13 cellular contexts compared by ENCODE assay signal in the genomic region with DNA sequence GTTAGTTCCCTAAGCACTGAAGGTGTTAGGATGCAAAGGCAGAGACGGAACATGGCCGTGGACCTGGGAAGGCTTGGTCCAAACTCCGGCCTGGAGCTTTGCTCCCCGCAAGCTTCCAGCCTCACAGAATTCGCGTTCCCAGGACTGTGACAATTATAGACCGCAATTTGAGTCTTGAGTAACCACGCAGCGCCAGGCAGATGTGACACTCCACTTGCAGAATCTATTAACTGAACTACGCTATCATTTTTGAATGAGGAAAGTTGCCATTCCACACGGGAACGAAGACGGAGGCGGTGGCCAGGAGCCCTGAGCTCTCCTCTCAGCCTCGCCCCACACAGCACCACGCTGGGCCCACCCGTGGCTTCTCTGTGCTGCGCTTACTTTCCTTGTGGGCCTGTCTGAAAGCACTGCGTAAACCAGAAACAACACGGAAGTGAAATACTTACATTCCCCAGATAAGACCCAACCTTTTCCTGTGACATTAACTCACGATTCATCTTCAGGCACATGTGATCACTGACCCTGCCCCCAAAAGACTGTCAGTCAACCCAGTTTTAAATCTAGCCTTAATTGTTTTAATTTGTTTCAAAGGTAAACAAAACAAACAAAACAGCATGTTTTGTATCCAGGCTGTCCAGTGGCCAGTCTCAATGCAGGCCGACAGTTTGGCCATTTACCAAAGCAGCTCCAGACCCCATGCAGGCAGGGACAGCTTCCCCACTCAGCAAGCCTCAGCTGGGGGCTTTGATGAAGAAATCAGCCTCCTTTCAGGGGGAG. TPM values are rescaled to one million over a fixed set of nuclear protein-coding genes. Genes with fewer than 3 reads are reported as not detected.
DNase-seq lines count a peak whose midpoint lies in the region; ATAC-seq and TF ChIP-seq lines count a peak whose summit lies in the region.
"Had no signal": no experiment of that assay in that cellular context is flagged by ENCODE, and none has a peak within 500 bp of the region (broad histone marks: within the 10 kb centered on the region; RNA-seq: fewer than 3 reads in every experiment).

No MANE protein-coding gene starts in this region.

- no peak overlapping the region for H3K9ac ChIP-seq in neural cell (ENCODE audit: low read length)

- peak overlapping the region; percentile 95 for H3K27ac Mint-ChIP-seq in HFFc6
- H3K27ac Mint-ChIP-seq: naive thymus-derived CD8-positive, alpha-beta T cell had no signal

- CTCF ChIA-PET in AG04450 (lab: Charles Lee), result interaction anchor here (2.6 kb wide), 1 partner anchor 18 kb away, joined by 5 read pairs; no protein-coding TSS in a partner anchor

- no peak for TF ChIP-seq CTCF in AG04450 (IDR thresholded peaks at IDR 0.05; ENCODE audit: low read depth, low read length)
- no peak for TF ChIP-seq CTCF in HFFc6 (IDR thresholded peaks at IDR 0.05)
- no peak for TF ChIP-seq CTCF in cardiac fibroblast (IDR thresholded peaks at IDR 0.05; ENCODE audit: low read depth, low read length)
- no peak for TF ChIP-seq CTCF in neural cell (IDR thresholded peaks at IDR 0.05; ENCODE audit: poor library complexity, severe bottlenecking)

- no peaks in the 10 kb centered on the region for H3K9me2 ChIP-seq in neural cell (ENCODE audit: insufficient read depth, low read length)

- no peak overlapping the region for H2AFZ ChIP-seq in neural cell (ENCODE audit: low read depth, low read length)

- DNase-seq in AG04450 (ENCODE audit: low read depth, low spot score), result no peak
- DNase-seq in HFFc6, result no peak
- DNase-seq in cardiac fibroblast (ENCODE audit: low read depth in 2 of 2), result peak; percentile 70 to 79
- no peak for DNase-seq in HuH-7 (ENCODE audit: low spot score)
- DNase-seq in RPMI8226, result no peak
- no peak for DNase-seq in NCI-H1694 treated with DMSO at 0.1 percent for 48 hours (lab: John Stamatoyannopoulos, UW)
- DNase-seq: NCI-H1092 treated with DMSO at 0.1 percent for 48 hours, SHP77 treated with DMSO at 0.1 percent for 48 hours had no signal

- H3F3A ChIP-seq in neural cell (ENCODE audit: insufficient read depth, low read length, poor library complexity, severe bottlenecking), result no peaks in the 10 kb centered on the region

- peaks cover 8% of the 10 kb centered on the region for H3K9me3 Mint-ChIP-seq in HFFc6
- H3K9me3 Mint-ChIP-seq: naive thymus-derived CD8-positive, alpha-beta T cell had no signal

- H3K4me3 ChIP-seq in AG04450 (ENCODE audit: low read depth, low read length), result no peak overlapping the region
- no peak overlapping the region for H3K4me3 ChIP-seq in cardiac fibroblast (replicated peaks in 1 of 2; ENCODE audit: low read depth in 2 of 2, low read length in 2 of 2)
- no peak overlapping the region for H3K4me3 ChIP-seq in neural cell (ENCODE audit: low read length)
- H3K4me3 ChIP-seq: cardiac muscle cell, esophagus muscularis mucosa had no signal

- H4K20me1 ChIP-seq in neural cell (ENCODE audit: insufficient read depth), result no peaks in the 10 kb centered on the region

- H3K36me3 ChIP-seq in neural cell (ENCODE audit: insufficient read depth, low read length), result no peaks in the 10 kb centered on the region
- H3K36me3 ChIP-seq: cardiac muscle cell, esophagus muscularis mucosa had no signal

- no peaks in the 10 kb centered on the region for H3K79me2 ChIP-seq in neural cell (replicated peaks; ENCODE audit: insufficient read depth, low read length)

- no peak for ATAC-seq in GM19395 (IDR thresholded peaks at IDR 0.05; ENCODE audit: unreplicated experiment)
- ATAC-seq: naive thymus-derived CD8-positive, alpha-beta T cell had no signal

- H3K36me3 Mint-ChIP-seq in HFFc6 (ENCODE audit: low read depth), result 0 out of 2 replicates have a peak, but pooled peaks cover 7% of the 10 kb centered on the region
- H3K36me3 Mint-ChIP-seq: naive thymus-derived CD8-positive, alpha-beta T cell had no signal

- no peak for TF ChIP-seq EP300 in neural cell (conservative IDR thresholded peaks at IDR 0.05; ENCODE audit: poor library complexity, severe bottlenecking)

- peak overlapping the region; percentile 80 for H3K4me3 Mint-ChIP-seq in HFFc6
- H3K4me3 Mint-ChIP-seq: naive thymus-derived CD8-positive, alpha-beta T cell had no signal

- H3K4me1 Mint-ChIP-seq in HFFc6 (ENCODE audit: low read depth), result peaks cover 72% of the 10 kb centered on the region

- H3K27ac ChIP-seq in AG04450 (ENCODE audit: low read depth, low read length) (peak overlapping the region; percentile 39), neural cell (ENCODE audit: low read length) (no peak overlapping the region)
- H3K27ac ChIP-seq: cardiac muscle cell, esophagus muscularis mucosa had no signal

- no peak for TF ChIP-seq RAD21 in neural cell (conservative IDR thresholded peaks at IDR 0.05)

- H3K27me3 Mint-ChIP-seq in HFFc6 (ENCODE audit: insufficient read depth), result no peaks in the 10 kb centered on the region; the same call in none of the 2 replicates

- H3K27me3 ChIP-seq in AG04450 (ENCODE audit: control insufficient read depth, insufficient read depth, low read length), result no peaks in the 10 kb centered on the region
- H3K27me3 ChIP-seq in neural cell (ENCODE audit: insufficient read depth, low read depth, low read length), result no peaks in the 10 kb centered on the region
- H3K27me3 ChIP-seq: cardiac muscle cell had no signal

- H3K9me3 ChIP-seq in AG04450 (ENCODE audit: control insufficient read depth, insufficient read depth, low read length) (peaks cover 9% of the 10 kb centered on the region; the same call in 1 of the 2 replicates), neural cell (ENCODE audit: low read length) (no peaks in the 10 kb centered on the region)
- H3K9me3 ChIP-seq: esophagus muscularis mucosa had no signal

- H3K4me2 ChIP-seq in neural cell (ENCODE audit: low read length), result no peak overlapping the region

- POLR2A ChIA-PET in AG04450 (lab: Yijun Ruan, JAX), result interaction anchor here (0.6 to 2.1 kb wide), 3 partner anchors 15 to 169 kb away, joined by 3 to 10 read pairs (median 5); no protein-coding TSS in a partner anchor

TF ChIP-seq in neural cell, 6 proteins besides CTCF, POLR2A, EP300 and RAD21:
- TF ChIP-seq SMC3 (conservative IDR thresholded peaks at IDR 0.05; ENCODE audit: poor library complexity) (no peak), POLR2AphosphoS5 (IDR thresholded peaks at IDR 0.05) (peak; percentile 36)
- TF ChIP-seq, protein P1, sequence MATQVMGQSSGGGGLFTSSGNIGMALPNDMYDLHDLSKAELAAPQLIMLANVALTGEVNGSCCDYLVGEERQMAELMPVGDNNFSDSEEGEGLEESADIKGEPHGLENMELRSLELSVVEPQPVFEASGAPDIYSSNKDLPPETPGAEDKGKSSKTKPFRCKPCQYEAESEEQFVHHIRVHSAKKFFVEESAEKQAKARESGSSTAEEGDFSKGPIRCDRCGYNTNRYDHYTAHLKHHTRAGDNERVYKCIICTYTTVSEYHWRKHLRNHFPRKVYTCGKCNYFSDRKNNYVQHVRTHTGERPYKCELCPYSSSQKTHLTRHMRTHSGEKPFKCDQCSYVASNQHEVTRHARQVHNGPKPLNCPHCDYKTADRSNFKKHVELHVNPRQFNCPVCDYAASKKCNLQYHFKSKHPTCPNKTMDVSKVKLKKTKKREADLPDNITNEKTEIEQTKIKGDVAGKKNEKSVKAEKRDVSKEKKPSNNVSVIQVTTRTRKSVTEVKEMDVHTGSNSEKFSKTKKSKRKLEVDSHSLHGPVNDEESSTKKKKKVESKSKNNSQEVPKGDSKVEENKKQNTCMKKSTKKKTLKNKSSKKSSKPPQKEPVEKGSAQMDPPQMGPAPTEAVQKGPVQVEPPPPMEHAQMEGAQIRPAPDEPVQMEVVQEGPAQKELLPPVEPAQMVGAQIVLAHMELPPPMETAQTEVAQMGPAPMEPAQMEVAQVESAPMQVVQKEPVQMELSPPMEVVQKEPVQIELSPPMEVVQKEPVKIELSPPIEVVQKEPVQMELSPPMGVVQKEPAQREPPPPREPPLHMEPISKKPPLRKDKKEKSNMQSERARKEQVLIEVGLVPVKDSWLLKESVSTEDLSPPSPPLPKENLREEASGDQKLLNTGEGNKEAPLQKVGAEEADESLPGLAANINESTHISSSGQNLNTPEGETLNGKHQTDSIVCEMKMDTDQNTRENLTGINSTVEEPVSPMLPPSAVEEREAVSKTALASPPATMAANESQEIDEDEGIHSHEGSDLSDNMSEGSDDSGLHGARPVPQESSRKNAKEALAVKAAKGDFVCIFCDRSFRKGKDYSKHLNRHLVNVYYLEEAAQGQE (IDR thresholded peaks at IDR 0.05; ENCODE audit: borderline replicate concordance), result peak; percentile 65

RNA-seq across cellular contexts. Expression of gene COL5A1, which starts 16.1 kb away (rescaled TPM):
- polyA plus RNA-seq in AG04450 (2011; rRNA removed) (73.3 and 91.7 TPM in 2 replicates), neural cell (0.06 TPM in 1 of 2 replicates, not detected in the other)
- 87.1 and 99.8 TPM in 2 replicates for polyA minus RNA-seq in AG04450 (2011; rRNA and poly(A)+ RNA removed)
- 100 to 1,000 TPM; 196 to 308 (median 225) TPM for total RNA-seq in HFFc6 (2021; fragmentation: NEBNext Ultra II Directional; extraction: Animal tissue kit (Norgen Biotek cat#: 25700))
- 0.24 and 0.35 TPM in 2 replicates for polyA minus RNA-seq in neural cell
- polyA plus RNA-seq: naive thymus-derived CD8-positive, alpha-beta T cell had no signal

Comparison
In these comparisons a context has a peak if more than half of its experiments do, and no peak if none do; other contexts are left out.
1. DNase-seq: peak in cardiac fibroblast (2 of 2); none in AG04450 (single experiment), HFFc6 (single experiment), HuH-7 (single experiment), RPMI8226 (single experiment) and NCI-H1694 treated with DMSO at 0.1 percent for 48 hours (single experiment).
2. RNA of gene COL5A1, which starts 16.1 kb away (polyA plus RNA-seq): 73.3 to 91.7 TPM in AG04450; 0.06 TPM in neural cell; every median in the first group is over 10 times any median in the second.